Comparison of ENCODE assay signal across 8 cellular contexts in the genomic region with DNA sequence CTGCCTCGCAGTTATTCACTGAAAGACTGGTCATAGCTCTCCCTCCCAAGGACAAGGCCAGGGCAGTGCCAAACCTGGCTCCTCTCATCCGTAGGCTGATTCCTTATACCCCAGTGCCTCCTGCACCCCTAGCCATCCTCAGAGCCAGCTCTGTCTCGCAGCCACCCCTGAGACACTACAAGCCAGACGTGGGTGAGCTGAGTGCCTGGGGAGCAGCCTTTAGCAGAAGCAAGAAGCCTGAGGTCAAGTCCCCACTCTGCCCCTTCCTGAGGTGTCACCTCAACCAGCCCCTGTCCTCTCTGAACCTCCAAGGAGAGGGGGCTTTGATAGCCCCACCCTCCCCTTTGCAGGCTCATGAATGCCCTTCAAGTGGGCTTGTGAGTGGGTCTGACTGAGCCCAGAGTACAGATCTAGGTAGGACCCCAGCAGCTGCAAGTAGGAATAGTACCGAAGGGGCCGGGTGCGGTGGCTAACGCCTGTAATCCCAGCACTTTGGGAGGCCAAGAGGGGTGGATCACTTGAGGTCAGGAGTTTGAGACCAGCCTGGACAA. TPM values are rescaled to one million over a fixed set of nuclear protein-coding genes. Genes with fewer than 3 reads are reported as not detected.
DNase-seq lines count a peak whose midpoint lies in the region; ATAC-seq and TF ChIP-seq lines count a peak whose summit lies in the region.

No MANE protein-coding gene starts in this region.

- H3K4me2 ChIP-seq in Karpas-422 (ENCODE audit: low read depth, low read length, poor library complexity, severe bottlenecking), result peak overlapping the region; percentile 91

- H3K27me3 Mint-ChIP-seq in nephron (ENCODE audit: low read depth), result no peaks in the 10 kb centered on the region

- no peaks in the 10 kb centered on the region for H3K9me3 ChIP-seq in BE2C
- H3K9me3 ChIP-seq in Karpas-422 (ENCODE audit: low read length), result no peaks in the 10 kb centered on the region
- no peaks in the 10 kb centered on the region for H3K9me3 ChIP-seq in colonic mucosa

- peak overlapping the region; percentile 95 to 98 (median 96) for H3K27ac Mint-ChIP-seq in nephron

- H2AFZ ChIP-seq in Karpas-422 (ENCODE audit: low read length), result peak overlapping the region; percentile 96; the same call in 1 of the 2 replicates

- H3K79me2 ChIP-seq in Karpas-422 (ENCODE audit: low read length), result peaks cover 37% of the 10 kb centered on the region

- H3K9me2 ChIP-seq in Karpas-422 (replicated peaks; ENCODE audit: insufficient read depth, low read length), result no peaks in the 10 kb centered on the region

- H3K27me3 ChIP-seq in BE2C (no peaks in the 10 kb centered on the region), Karpas-422 (ENCODE audit: low read length) (no peaks in the 10 kb centered on the region), colonic mucosa (no peaks in the 10 kb centered on the region)

- no peaks in the 10 kb centered on the region for H3K9me3 Mint-ChIP-seq in nephron

- peaks cover 26% of the 10 kb centered on the region for H3K36me3 ChIP-seq in BE2C
- no peaks in the 10 kb centered on the region for H3K36me3 ChIP-seq in Karpas-422 (ENCODE audit: insufficient read depth, low read length)
- no peaks in the 10 kb centered on the region for H3K36me3 ChIP-seq in colonic mucosa

- H3K4me3 Mint-ChIP-seq in nephron, result peak overlapping the region; percentile 91 to 94 (median 91)

- no peak for ATAC-seq in GM21423 (IDR thresholded peaks at IDR 0.05; ENCODE audit: unreplicated experiment)
- no peak for ATAC-seq in HG02981 (IDR thresholded peaks at IDR 0.05; ENCODE audit: unreplicated experiment)

- H3K4me1 ChIP-seq in BE2C, result peaks cover 4% of the 10 kb centered on the region
- H3K4me1 ChIP-seq in Karpas-422 (ENCODE audit: low read length), result peaks cover 22% of the 10 kb centered on the region
- peaks cover 13% of the 10 kb centered on the region for H3K4me1 ChIP-seq in colonic mucosa

- H3K9ac ChIP-seq in Karpas-422 (ENCODE audit: low read length), result peak overlapping the region; percentile 82
- H3K9ac ChIP-seq in colonic mucosa (ENCODE audit: low read depth in 2 of 2, low read length in 2 of 2), result peak overlapping the region; percentile 79 to 84

- intact Hi-C loops in colonic mucosa (cut with DNase I), result no loop called here

- H3K27ac ChIP-seq in Karpas-422 (ENCODE audit: low read length), result no peak overlapping the region
- peak overlapping the region; percentile 90 for H3K27ac ChIP-seq in colonic mucosa

- peaks cover 4% of the 10 kb centered on the region for H3K36me3 Mint-ChIP-seq in nephron (ENCODE audit: low read depth)

- H3K4me3 ChIP-seq in BE2C (ENCODE audit: low read depth, low read length), result peak overlapping the region; percentile 62
- H3K4me3 ChIP-seq in Karpas-422 (ENCODE audit: low read length), result peak overlapping the region; percentile 90; the same call in 1 of the 2 replicates
- H3K4me3 ChIP-seq in colonic mucosa, result peak overlapping the region; percentile 73

- DNase-seq in BE2C, result no peak
- DNase-seq in Karpas-422, result no peak
- DNase-seq in colonic mucosa, result no peak
- no peak for DNase-seq in DMS53 (lab: John Stamatoyannopoulos, UW)
- DNase-seq in AG08396 (ENCODE audit: low spot score), result no peak

- peaks cover 24% of the 10 kb centered on the region for H3K4me1 Mint-ChIP-seq in nephron

- H4K20me1 ChIP-seq in Karpas-422 (ENCODE audit: insufficient read depth, low read depth, low read length), result peaks cover 14% of the 10 kb centered on the region; the same call in 1 of the 2 replicates

- no peak for TF ChIP-seq CTCF in BE2C (IDR thresholded peaks at IDR 0.05; ENCODE audit: low read depth, low read length)
- no peak for TF ChIP-seq CTCF in colonic mucosa (IDR thresholded peaks at IDR 0.05)
- TF ChIP-seq CTCF in nephron (IDR thresholded peaks at IDR 0.05; ENCODE audit: unreplicated experiment in 3 of 3), result no peak

RNA-seq across cellular contexts. Expression of gene AKAP8L, which starts 14.8 kb away (rescaled TPM):
- 405 TPM for polyA plus RNA-seq in BE2C (2012; ENCODE audit: insufficient read depth, insufficient read length, low read depth)
- total RNA-seq in Karpas-422 (2014; rRNA removed; shearing (Covaris generic); ENCODE audit: low replicate concordance), result 82.4 and 108 TPM in 2 replicates
- 10 to 100 TPM; 63.5 to 70.2 TPM for total RNA-seq in colonic mucosa

RNA-seq across cellular contexts. Expression of gene WIZ, which starts 16.2 kb away (rescaled TPM):
- polyA plus RNA-seq in BE2C (2012; ENCODE audit: insufficient read depth, insufficient read length, low read depth), result 119 TPM
- 5.3 and 5.4 TPM in 2 replicates for total RNA-seq in Karpas-422 (2014; rRNA removed; shearing (Covaris generic); ENCODE audit: low replicate concordance)
- total RNA-seq in colonic mucosa, result 10 to 100 TPM; 18.3 to 31.2 TPM

RNA-seq across cellular contexts. Expression of gene RASAL3, which starts 30.8 kb away (rescaled TPM):
- polyA plus RNA-seq in BE2C (2012; ENCODE audit: insufficient read depth, insufficient read length, low read depth), result not detected
- 4.0 and 27.1 TPM in 2 replicates for total RNA-seq in Karpas-422 (2014; rRNA removed; shearing (Covaris generic); ENCODE audit: low replicate concordance)
- 1 to 10 TPM; 1.7 to 2.5 TPM for total RNA-seq in colonic mucosa

RNA-seq across cellular contexts. Expression of gene PGLYRP2, which starts 45.7 kb away (rescaled TPM):
- polyA plus RNA-seq in BE2C (2012; ENCODE audit: insufficient read depth, insufficient read length, low read depth), result not detected
- not detected in 2 replicates for total RNA-seq in Karpas-422 (2014; rRNA removed; shearing (Covaris generic); ENCODE audit: low replicate concordance)
- total RNA-seq in colonic mucosa, result not detected

RNA-seq across cellular contexts. Expression of gene AKAP8, which starts 54.0 kb away (rescaled TPM):
- 43.6 TPM for polyA plus RNA-seq in BE2C (2012; ENCODE audit: insufficient read depth, insufficient read length, low read depth)
- 11.7 and 19.9 TPM in 2 replicates for total RNA-seq in Karpas-422 (2014; rRNA removed; shearing (Covaris generic); ENCODE audit: low replicate concordance)
- 10 to 100 TPM; 37.0 to 55.2 TPM for total RNA-seq in colonic mucosa
